16 cellular contexts compared by ENCODE assay signal in the genomic region with DNA sequence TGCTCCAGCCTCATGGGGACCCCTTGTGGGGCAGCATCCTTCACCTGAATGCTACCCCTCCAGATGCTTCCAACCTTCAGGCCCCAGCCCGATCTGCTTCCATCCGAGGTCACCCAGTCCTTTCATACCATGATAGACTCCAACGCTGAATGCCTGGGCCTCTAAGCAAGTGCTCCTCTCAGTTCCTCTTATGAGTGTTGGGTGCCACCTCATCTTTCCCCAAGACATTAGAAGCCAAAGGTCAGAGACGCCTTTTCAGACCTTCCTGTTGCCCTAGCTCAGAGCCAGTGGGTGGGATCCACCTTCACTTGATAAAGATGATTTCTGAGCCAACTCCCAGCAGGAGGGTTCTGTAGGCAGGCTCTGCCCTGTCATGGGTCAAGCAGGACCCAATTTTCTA.
A peak's percentile ranks its signal among the peaks of the same experiment; 100 is the strongest.
DNase-seq lines count a peak whose midpoint lies in the region; ATAC-seq and TF ChIP-seq lines count a peak whose summit lies in the region.
"Had no signal": no experiment of that assay in that cellular context is flagged by ENCODE, and none has a peak within 500 bp of the region (broad histone marks: within the 10 kb centered on the region; RNA-seq: fewer than 3 reads in every experiment).

No MANE protein-coding gene starts in this region.

- peaks cover 0 to 6% (median 0%) of the 10 kb centered on the region in 4 donors for H3K4me1 ChIP-seq in tibial nerve

- no peak overlapping the region for H3K4me3 ChIP-seq in tibial nerve
- H3K4me3 ChIP-seq: esophagus muscularis mucosa, MG63 had no signal

- no peak for TF ChIP-seq EP300 in tibial nerve (IDR thresholded peaks at IDR 0.05)

- DNase-seq in CD1c-positive myeloid dendritic cell (ENCODE audit: extremely low spot score): peak; percentile 69
- DNase-seq in dedifferentiated amniotic fluid mesenchymal stem cell (ENCODE audit: extremely low spot score): no peak
- no peak for DNase-seq in WTC11 (ENCODE audit: low spot score)
- DNase-seq in tibial nerve (ENCODE audit: low spot score in 2 of 2): no peak
- DNase-seq in stimulated activated naive CD4-positive, alpha-beta T cell (lab: John Stamatoyannopoulos, UW): no peak
- DNase-seq: ACHN, DND-41, immature natural killer cell, MG63, small intestine had no signal

- CTCF ChIA-PET in WTC11 (lab: Charles Lee): interaction anchor here (1.0 to 1.5 kb wide), 4 partner anchors 166 to 371 kb away, joined by 5 to 6 read pairs (median 6); no protein-coding TSS in a partner anchor

- peak; percentile 90 for ATAC-seq in GM19035 (IDR thresholded peaks at IDR 0.05; ENCODE audit: unreplicated experiment)
- peak; percentile 95 for ATAC-seq in HG02571 (IDR thresholded peaks at IDR 0.05; ENCODE audit: unreplicated experiment)
- peak; percentile 95 for ATAC-seq in HG03342 (IDR thresholded peaks at IDR 0.05; ENCODE audit: unreplicated experiment)
- no peak for ATAC-seq in WTC11

- H3K36me3 Mint-ChIP-seq in WTC11: no peaks in the 10 kb centered on the region
- H3K36me3 Mint-ChIP-seq: immature natural killer cell; natural killer cell treated with Interleukin-12 subunit alpha and Interleukin-12 subunit beta and Interleukin-15 and Interleukin-18, amount 100 ng/mL, for 72 hours had no signal

- TF ChIP-seq POLR2A in tibial nerve (IDR thresholded peaks at IDR 0.05): no peak

- H3K27me3 ChIP-seq in tibial nerve: no peaks in the 10 kb centered on the region
- H3K27me3 ChIP-seq: esophagus muscularis mucosa, MG63 had no signal

- peaks cover 3% of the 10 kb centered on the region for H3K27me3 Mint-ChIP-seq in WTC11 (ENCODE audit: low read depth)

- no peaks in the 10 kb centered on the region for H3K36me3 ChIP-seq in tibial nerve
- H3K36me3 ChIP-seq: esophagus muscularis mucosa, MG63 had no signal

- no peak overlapping the region for H3K27ac Mint-ChIP-seq in WTC11
- H3K27ac Mint-ChIP-seq: immature natural killer cell; natural killer cell treated with Interleukin-12 subunit alpha and Interleukin-12 subunit beta and Interleukin-15 and Interleukin-18, amount 100 ng/mL, for 72 hours; T-helper 1 cell treated with Interleukin-12 subunit alpha and Interleukin-12 subunit beta and Interleukin-4 antibody, amounts not matched to agents 30 μg/mL and 1 μg/mL, for 36 hours had no signal

- TF ChIP-seq CTCF in WTC11 (IDR thresholded peaks at IDR 0.05) (no peak), tibial nerve (IDR thresholded peaks at IDR 0.05) (no peak)

- H3K4me3 Mint-ChIP-seq in WTC11: no peak overlapping the region
- H3K4me3 Mint-ChIP-seq: immature natural killer cell; natural killer cell treated with Interleukin-12 subunit alpha and Interleukin-12 subunit beta and Interleukin-15 and Interleukin-18, amount 100 ng/mL, for 72 hours; T-helper 1 cell treated with Interleukin-12 subunit alpha and Interleukin-12 subunit beta and Interleukin-4 antibody, amounts not matched to agents 30 μg/mL and 1 μg/mL, for 36 hours had no signal

- no peak overlapping the region for H3K27ac ChIP-seq in tibial nerve
- H3K27ac ChIP-seq: esophagus muscularis mucosa had no signal

- POLR2A ChIA-PET in WTC11 (lab: Charles Lee): interaction anchor here (0.6 kb wide), 1 partner anchor 24 kb away, joined by 4 read pairs; no protein-coding TSS in a partner anchor

- H3K9me3 Mint-ChIP-seq in WTC11: peaks cover 8% of the 10 kb centered on the region
- H3K9me3 Mint-ChIP-seq: immature natural killer cell; natural killer cell treated with Interleukin-12 subunit alpha and Interleukin-12 subunit beta and Interleukin-15 and Interleukin-18, amount 100 ng/mL, for 72 hours; T-helper 1 cell treated with Interleukin-12 subunit alpha and Interleukin-12 subunit beta and Interleukin-4 antibody, amounts not matched to agents 30 μg/mL and 1 μg/mL, for 36 hours had no signal

- H3K9me3 ChIP-seq in tibial nerve: no peaks in the 10 kb centered on the region
- H3K9me3 ChIP-seq: esophagus muscularis mucosa, MG63 had no signal

- WGBS in tibial nerve, 2 donors: 92 to 94% methylated on average over 4 of the region's 4 CpGs

- H3K4me1 Mint-ChIP-seq in WTC11: peaks cover 21% of the 10 kb centered on the region
- H3K4me1 Mint-ChIP-seq: immature natural killer cell had no signal

TF ChIP-seq in WTC11, 78 proteins besides CTCF, POLR2A, EP300 and RAD21 (continues in another document):
- TF ChIP-seq, protein P1, sequence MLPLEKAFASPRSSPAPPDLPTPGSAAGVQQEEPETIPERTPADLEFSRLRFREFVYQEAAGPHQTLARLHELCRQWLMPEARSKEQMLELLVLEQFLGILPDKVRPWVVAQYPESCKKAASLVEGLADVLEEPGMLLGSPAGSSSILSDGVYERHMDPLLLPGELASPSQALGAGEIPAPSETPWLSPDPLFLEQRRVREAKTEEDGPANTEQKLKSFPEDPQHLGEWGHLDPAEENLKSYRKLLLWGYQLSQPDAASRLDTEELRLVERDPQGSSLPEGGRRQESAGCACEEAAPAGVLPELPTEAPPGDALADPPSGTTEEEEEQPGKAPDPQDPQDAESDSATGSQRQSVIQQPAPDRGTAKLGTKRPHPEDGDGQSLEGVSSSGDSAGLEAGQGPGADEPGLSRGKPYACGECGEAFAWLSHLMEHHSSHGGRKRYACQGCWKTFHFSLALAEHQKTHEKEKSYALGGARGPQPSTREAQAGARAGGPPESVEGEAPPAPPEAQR (CRISPR knock-in tag; IDR thresholded peaks at IDR 0.05): no peak
- no peak for TF ChIP-seq ZNF416 (CRISPR knock-in tag; IDR thresholded peaks at IDR 0.05)
- no peak for TF ChIP-seq SP1 (CRISPR knock-in tag; conservative IDR thresholded peaks at IDR 0.05)
- no peak for TF ChIP-seq FOXP4 (CRISPR knock-in tag; IDR thresholded peaks at IDR 0.05)
- TF ChIP-seq, protein P2, sequence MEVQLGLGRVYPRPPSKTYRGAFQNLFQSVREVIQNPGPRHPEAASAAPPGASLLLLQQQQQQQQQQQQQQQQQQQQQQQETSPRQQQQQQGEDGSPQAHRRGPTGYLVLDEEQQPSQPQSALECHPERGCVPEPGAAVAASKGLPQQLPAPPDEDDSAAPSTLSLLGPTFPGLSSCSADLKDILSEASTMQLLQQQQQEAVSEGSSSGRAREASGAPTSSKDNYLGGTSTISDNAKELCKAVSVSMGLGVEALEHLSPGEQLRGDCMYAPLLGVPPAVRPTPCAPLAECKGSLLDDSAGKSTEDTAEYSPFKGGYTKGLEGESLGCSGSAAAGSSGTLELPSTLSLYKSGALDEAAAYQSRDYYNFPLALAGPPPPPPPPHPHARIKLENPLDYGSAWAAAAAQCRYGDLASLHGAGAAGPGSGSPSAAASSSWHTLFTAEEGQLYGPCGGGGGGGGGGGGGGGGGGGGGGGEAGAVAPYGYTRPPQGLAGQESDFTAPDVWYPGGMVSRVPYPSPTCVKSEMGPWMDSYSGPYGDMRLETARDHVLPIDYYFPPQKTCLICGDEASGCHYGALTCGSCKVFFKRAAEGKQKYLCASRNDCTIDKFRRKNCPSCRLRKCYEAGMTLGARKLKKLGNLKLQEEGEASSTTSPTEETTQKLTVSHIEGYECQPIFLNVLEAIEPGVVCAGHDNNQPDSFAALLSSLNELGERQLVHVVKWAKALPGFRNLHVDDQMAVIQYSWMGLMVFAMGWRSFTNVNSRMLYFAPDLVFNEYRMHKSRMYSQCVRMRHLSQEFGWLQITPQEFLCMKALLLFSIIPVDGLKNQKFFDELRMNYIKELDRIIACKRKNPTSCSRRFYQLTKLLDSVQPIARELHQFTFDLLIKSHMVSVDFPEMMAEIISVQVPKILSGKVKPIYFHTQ (CRISPR knock-in tag; IDR thresholded peaks at IDR 0.05): no peak
- TF ChIP-seq CREM (CRISPR knock-in tag; IDR thresholded peaks at IDR 0.05): no peak
- no peak for TF ChIP-seq ZBTB21 (CRISPR knock-in tag; IDR thresholded peaks at IDR 0.05; ENCODE audit: borderline replicate concordance)
- TF ChIP-seq TP53 (CRISPR knock-in tag; IDR thresholded peaks at IDR 0.05): no peak
- no peak for TF ChIP-seq ZNF423 (CRISPR knock-in tag; IDR thresholded peaks at IDR 0.05)
- TF ChIP-seq ZBTB43 (CRISPR knock-in tag; IDR thresholded peaks at IDR 0.05): no peak
- no peak for TF ChIP-seq ERG (CRISPR knock-in tag; IDR thresholded peaks at IDR 0.05)
- no peak for TF ChIP-seq ZNF317 (CRISPR knock-in tag; IDR thresholded peaks at IDR 0.05; ENCODE audit: borderline replicate concordance, low read depth)
